ENCODE assay signal across 23 cellular contexts in genomic region chr19:16814526-16815100, GRCh38. TPM values are rescaled to one million over a fixed set of nuclear protein-coding genes. Genes with fewer than 3 reads are reported as not detected.
A peak's percentile ranks its signal among the peaks of the same experiment; 100 is the strongest.
DNase-seq lines count a peak whose midpoint lies in the region; ATAC-seq and TF ChIP-seq lines count a peak whose summit lies in the region.
"Had no signal": no experiment of that assay in that cellular context is flagged by ENCODE, and none has a peak within 500 bp of the region (broad histone marks: within the 10 kb centered on the region; RNA-seq: fewer than 3 reads in every experiment).

No MANE protein-coding gene starts in this region.

- TF ChIP-seq CTCF in brain microvascular endothelial cell (IDR thresholded peaks at IDR 0.05; ENCODE audit: low read depth, low read length, missing control alignments) = no peak

- peaks cover 10% of the 10 kb centered on the region for H3K9me3 ChIP-seq in iPS-18c (ENCODE audit: control insufficient read depth, insufficient read depth, low read length)

- DNase-seq in COLO668 (lab: John Stamatoyannopoulos, UW; ENCODE audit: unreplicated experiment) (peak; percentile 12), LHCN-M2 (ENCODE audit: low read depth) (peak; percentile 29), brain microvascular endothelial cell (peak; percentile 22), NCI-H510A (lab: John Stamatoyannopoulos, UW) (no peak), NCI-H774 (lab: John Stamatoyannopoulos, UW) (no peak)
- DNase-seq: activated CD4-positive, alpha-beta T cell treated with anti-CD3 and anti-CD28 coated beads, Interleukin-2, amount 10 ng/mL, durations not matched to agents 24 days and 14 days; activated effector memory CD4-positive, alpha-beta T cell treated with Interleukin-2 at 50 U/mL for 16 hours; activated naive CD8-positive, alpha-beta T cell treated with anti-CD3 and anti-CD28 coated beads, Interleukin-2, amount 50 U/mL, for 24 hours; CD8-positive, alpha-beta memory T cell; central memory CD4-positive, alpha-beta T cell; effector CD8-positive, alpha-beta T cell; GOT3; natural killer cell; NCI-H1436 treated with DMSO at 0.1 percent for 48 hours; NCI-H524; Right ventricle myocardium superior; stimulated activated naive CD4-positive, alpha-beta T cell; tibial artery had no signal

- no peaks in the 10 kb centered on the region for H3K27me3 ChIP-seq in brain microvascular endothelial cell (replicated peaks)
- H3K27me3 ChIP-seq: tibial artery had no signal

- H3K27ac ChIP-seq in brain microvascular endothelial cell = no peak overlapping the region
- H3K27ac ChIP-seq: parathyroid adenoma, tibial artery had no signal

- H3K36me3 ChIP-seq in brain microvascular endothelial cell (replicated peaks) = no peaks in the 10 kb centered on the region
- H3K36me3 ChIP-seq: tibial artery had no signal

- H3K4me3 ChIP-seq in brain microvascular endothelial cell (ENCODE audit: low read depth, low read length) = no peak overlapping the region
- H3K4me3 ChIP-seq in iPS-18c (ENCODE audit: insufficient read depth, low read depth, low read length) = 0 out of 2 replicates have a peak overlapping the region, but pooled peaks have one; percentile 11
- H3K4me3 ChIP-seq: tibial artery had no signal

- ATAC-seq in HG03280 (IDR thresholded peaks at IDR 0.05; ENCODE audit: unreplicated experiment) = no peak
- no peak for ATAC-seq in GM19463 (IDR thresholded peaks at IDR 0.05; ENCODE audit: unreplicated experiment)
- ATAC-seq: activated naive CD8-positive, alpha-beta T cell treated with anti-CD3 and anti-CD28 coated beads, Interleukin-2, amount 50 U/mL, for 24 hours; natural killer cell; sciatic nerve had no signal

- in situ Hi-C loops in brain microvascular endothelial cell (cut with HindIII; ENCODE audit: low pct_ligation_motif_present, low sequenced_read_pairs) = no loop called here

RNA-seq across cellular contexts. Expression of gene SIN3B, which starts 14.6 kb away (rescaled TPM):
- total RNA-seq in LHCN-M2 (2014; rRNA removed) = 21.0 and 25.5 TPM in 2 replicates
- polyA plus RNA-seq in LHCN-M2 (2012) = 22.8 TPM

Comparison
In these comparisons a context has a peak if more than half of its experiments do, and no peak if none do; other contexts are left out.
1. DNase-seq: peak in COLO668 (single experiment), LHCN-M2 (single experiment) and brain microvascular endothelial cell (single experiment); none in NCI-H510A (single experiment) and NCI-H774 (single experiment).